ENCODE assay signal across 23 cellular contexts in the genomic region with DNA sequence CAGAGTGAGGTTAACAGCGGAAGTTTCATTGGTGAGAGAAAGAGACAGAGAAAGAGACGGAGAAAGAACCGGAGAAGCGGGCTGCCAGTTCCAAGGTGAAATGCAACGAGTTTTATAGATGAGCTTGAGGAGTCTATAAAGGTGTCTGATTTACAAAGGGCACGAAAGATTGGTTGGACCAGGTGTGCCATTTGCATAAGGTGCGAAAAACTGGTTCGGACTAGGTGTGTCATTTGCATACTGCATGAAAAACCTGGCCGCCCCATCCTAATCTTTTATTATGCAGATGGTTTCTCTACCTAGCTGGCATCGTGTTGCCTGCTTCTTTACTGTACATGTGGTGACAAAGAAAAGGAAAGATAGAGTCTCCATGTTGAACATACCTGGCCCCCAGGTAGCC.
"Had no signal": no experiment of that assay in that cellular context is flagged by ENCODE, and none has a peak within 500 bp of the region (broad histone marks: within the 10 kb centered on the region; RNA-seq: fewer than 3 reads in every experiment).

No MANE protein-coding gene starts in this region.

- H3K9me3 Mint-ChIP-seq: mesothelial cell of epicardium; naive B cell; natural killer cell; nephron progenitor cell; stimulated activated naive B cell treated with anti-CD40 and anti-IgM and Interleukin-4, amounts not matched to agents 10 μg/mL and 1 μg/mL and 100 μg/mL, for 72 hours had no signal

- ATAC-seq: natural killer cell; right lobe of liver; stimulated activated naive B cell treated with anti-CD40 and anti-IgM and Interleukin-4, amounts not matched to agents 10 μg/mL and 1 μg/mL and 100 μg/mL, for 72 hours; stimulated activated naive CD8-positive, alpha-beta T cell treated with anti-CD3 and anti-CD28 coated beads, Interleukin-15, Interleukin-2, amounts not matched to agents 100 U/mL and 50 U/mL, for 24 hours had no signal

- H3K36me3 Mint-ChIP-seq: mesothelial cell of epicardium; naive B cell; natural killer cell; stimulated activated naive B cell treated with anti-CD40 and anti-IgM and Interleukin-4, amounts not matched to agents 10 μg/mL and 1 μg/mL and 100 μg/mL, for 72 hours had no signal

- H3K4me1 ChIP-seq: left ventricle myocardium inferior, right atrium auricular region, right lobe of liver, stomach, testis, thyroid gland, upper lobe of left lung, vagina had no signal

- H3K27me3 ChIP-seq: ovary, right atrium auricular region, right lobe of liver, testis, thyroid gland, transverse colon, upper lobe of left lung, vagina had no signal

- H3K36me3 ChIP-seq: left ventricle myocardium inferior, ovary, right atrium auricular region, right lobe of liver, stomach, thyroid gland, transverse colon, upper lobe of left lung, vagina had no signal

- H3K4me3 ChIP-seq: left ventricle myocardium inferior, lung, ovary, right atrium auricular region, right lobe of liver, smooth muscle cell, stomach, testis, thyroid gland, transverse colon, upper lobe of left lung, vagina had no signal

- H3K4me1 Mint-ChIP-seq: mesothelial cell of epicardium; naive B cell; natural killer cell; stimulated activated naive B cell treated with anti-CD40 and anti-IgM and Interleukin-4, amounts not matched to agents 10 μg/mL and 1 μg/mL and 100 μg/mL, for 72 hours had no signal

- H3K27ac Mint-ChIP-seq: mesothelial cell of epicardium; naive B cell; natural killer cell; nephron progenitor cell; progenitor cell of endocrine pancreas; stimulated activated naive B cell treated with anti-CD40 and anti-IgM and Interleukin-4, amounts not matched to agents 10 μg/mL and 1 μg/mL and 100 μg/mL, for 72 hours had no signal

- H3K27ac ChIP-seq: left ventricle myocardium inferior, ovary, right atrium auricular region, right lobe of liver, stomach, testis, thyroid gland, transverse colon, upper lobe of left lung, vagina had no signal

- H3K4me3 Mint-ChIP-seq: mesothelial cell of epicardium; naive B cell; natural killer cell; nephron progenitor cell; stimulated activated naive B cell treated with anti-CD40 and anti-IgM and Interleukin-4, amounts not matched to agents 10 μg/mL and 1 μg/mL and 100 μg/mL, for 72 hours had no signal

- DNase-seq: hypothalamus; left ventricle myocardium inferior; mesendoderm; naive B cell; natural killer cell; nephron progenitor cell; ovary; right lobe of liver; stimulated activated CD4-positive, alpha-beta T cell treated with anti-CD3 and anti-CD28 coated beads, Interleukin-1b, Interleukin-23, amount 100 ng/mL, for 48 hours; stimulated activated CD4-positive, alpha-beta T cell treated with anti-CD3 and anti-CD28 coated beads, Interleukin-4, amount 100 ng/mL, for 1 hour; stimulated activated naive B cell treated with anti-CD40 and anti-IgM and Interleukin-4, amounts not matched to agents 10 μg/mL and 1 μg/mL and 100 μg/mL, for 72 hours; stimulated activated naive CD8-positive, alpha-beta T cell treated with anti-CD3 and anti-CD28 coated beads, Interleukin-15, Interleukin-2, amounts not matched to agents 100 U/mL and 50 U/mL, for 24 hours; stomach; testis; thyroid gland; transverse colon; upper lobe of left lung had no signal

- H3K4me2 ChIP-seq: smooth muscle cell had no signal
